In the genomic region with DNA sequence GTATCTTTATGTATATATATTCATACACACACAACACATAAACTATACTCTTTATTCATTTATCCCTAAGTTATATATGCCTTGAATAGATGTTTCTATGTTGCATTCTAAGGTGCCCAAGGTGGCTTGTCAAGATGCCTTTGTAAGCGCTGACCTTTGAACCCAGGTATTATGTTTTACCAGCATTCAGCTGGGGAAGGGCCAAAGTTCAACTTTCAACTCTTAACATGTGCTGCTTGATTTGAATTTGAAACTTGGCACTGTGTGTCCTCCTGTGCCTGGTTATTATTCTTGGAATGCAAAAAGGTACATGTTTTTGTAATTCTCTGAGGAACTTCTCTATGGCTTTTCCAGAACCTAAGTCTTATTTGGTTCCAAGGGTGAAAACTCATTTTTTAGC, we compare ENCODE assay signal across 19 cellular contexts.
DNase-seq lines count a peak whose midpoint lies in the region; FAIRE-seq and TF ChIP-seq lines count a peak whose summit lies in the region.
"Had no signal": no experiment of that assay in that cellular context is flagged by ENCODE, and none has a peak within 500 bp of the region (broad histone marks: within the 10 kb centered on the region; RNA-seq: fewer than 3 reads in every experiment).

No MANE protein-coding gene starts in this region.

- no peak for TF ChIP-seq CTCF in colonic mucosa (IDR thresholded peaks at IDR 0.05)
- no peak for TF ChIP-seq CTCF in liver (IDR thresholded peaks at IDR 0.05; ENCODE audit: low read depth, low read length, missing input control)

- H3K9ac ChIP-seq in colonic mucosa (ENCODE audit: low read depth in 2 of 2, low read length in 2 of 2) = no peak overlapping the region
- no peak overlapping the region for H3K9ac ChIP-seq in liver (ENCODE audit: low read depth in 1 of 2, low read length in 2 of 2)

- no peak for FAIRE-seq in small intestine (lab: Jason Lieb, UNC)
- no peak for FAIRE-seq in RCC 7860 (lab: Jason Lieb, UNC)
- FAIRE-seq: G401.6 had no signal

- H3K36me3 ChIP-seq in colonic mucosa (no peaks in the 10 kb centered on the region), liver (ENCODE audit: control insufficient read depth in 4 of 4, insufficient read depth in 3 of 4, low read depth in 1 of 4, low read length in 3 of 4) (no peaks in the 10 kb centered on the region), small intestine (ENCODE audit: control insufficient read depth in 2 of 2, insufficient read depth in 2 of 2, low read length in 2 of 2) (no peaks in the 10 kb centered on the region)
- H3K36me3 ChIP-seq in effector memory CD4-positive, alpha-beta T cell (ENCODE audit: control insufficient read depth, insufficient read depth, low read length) = no peaks in the 10 kb centered on the region
- H3K36me3 ChIP-seq: SJSA1 had no signal

- peak in 1 of 2 donors; percentile 16 for TF ChIP-seq RAD21 in liver (IDR thresholded peaks at IDR 0.05)

- 93% methylated on average over 1 of the region's 1 CpG for WGBS in liver
- WGBS in small intestine, 3 donors = 0 to 70% (median 56%) methylated on average over 1 of the region's 1 CpG

- H3K9me3 ChIP-seq in colonic mucosa (no peaks in the 10 kb centered on the region), liver (ENCODE audit: control insufficient read depth in 4 of 4, low read length in 3 of 4) (no peaks in the 10 kb centered on the region), small intestine (ENCODE audit: control insufficient read depth, low read depth) (no peaks in the 10 kb centered on the region)
- H3K9me3 ChIP-seq in effector memory CD4-positive, alpha-beta T cell (ENCODE audit: control insufficient read depth, low read length) = no peaks in the 10 kb centered on the region

- H3K27me3 ChIP-seq in colonic mucosa = no peaks in the 10 kb centered on the region
- H3K27me3 ChIP-seq in liver (ENCODE audit: control insufficient read depth in 4 of 4, insufficient read depth in 4 of 4, low read length in 3 of 4) = no peaks in the 10 kb centered on the region
- no peaks in the 10 kb centered on the region for H3K27me3 ChIP-seq in small intestine (ENCODE audit: control insufficient read depth in 2 of 2, insufficient read depth in 2 of 2, low read length in 2 of 2)
- no peaks in the 10 kb centered on the region for H3K27me3 ChIP-seq in effector memory CD4-positive, alpha-beta T cell (replicated peaks; ENCODE audit: control insufficient read depth, insufficient read depth, low read length, poor library complexity, severe bottlenecking)
- H3K27me3 ChIP-seq: SJSA1 had no signal

- H3K4me3 ChIP-seq in colonic mucosa (no peak overlapping the region), liver (ENCODE audit: low read depth in 1 of 3, low read length in 3 of 3) (no peak overlapping the region), small intestine (ENCODE audit: low read depth in 1 of 2, low read length in 2 of 2) (no peak overlapping the region)
- no peak overlapping the region for H3K4me3 ChIP-seq in effector memory CD4-positive, alpha-beta T cell (ENCODE audit: insufficient read depth, low read depth, low read length, poor library complexity, severe bottlenecking)
- H3K4me3 ChIP-seq: SJSA1 had no signal

- H3K27ac ChIP-seq in colonic mucosa = no peak overlapping the region
- no peak overlapping the region for H3K27ac ChIP-seq in liver (ENCODE audit: low read depth in 1 of 2, low read length in 2 of 2)
- no peak overlapping the region for H3K27ac ChIP-seq in small intestine (ENCODE audit: low read depth in 1 of 2, low read length in 1 of 2)
- no peak overlapping the region for H3K27ac ChIP-seq in effector memory CD4-positive, alpha-beta T cell (ENCODE audit: insufficient read depth, low read length, poor library complexity, severe bottlenecking)
- H3K27ac ChIP-seq: SJSA1 had no signal

- DNase-seq in LoVo (ENCODE audit: low spot score) (peak; percentile 67), colonic mucosa (peak; percentile 48), small intestine (peak; percentile 90), RCC 7860 (ENCODE audit: low spot score) (no peak), NAMALWA (ENCODE audit: low spot score) (no peak)
- no peak for DNase-seq in effector memory CD4-positive, alpha-beta T cell
- DNase-seq: Caco-2; CD4-positive, alpha-beta T cell; GOT3; HCEC 1CT; KG1; NCI-H1417 treated with DMSO at 0.1 percent for 48 hours; NCI-H187; NCI-H2107; NCI-H774; NK-92 treated with Interleukin-12 subunit alpha and Interleukin-12 subunit beta, amount 100 ng/mL, for 24 hours had no signal

- H3K4me1 ChIP-seq in colonic mucosa (no peaks in the 10 kb centered on the region), liver (ENCODE audit: control insufficient read depth in 4 of 4, insufficient read depth in 4 of 4, low read length in 3 of 4) (peaks cover 2 to 6% (median 3%) of the 10 kb centered on the region in 4 donors), small intestine (ENCODE audit: control insufficient read depth in 2 of 2, insufficient read depth in 1 of 2, low read depth in 1 of 2, low read length in 1 of 2) (no peaks in the 10 kb centered on the region)
- no peaks in the 10 kb centered on the region for H3K4me1 ChIP-seq in effector memory CD4-positive, alpha-beta T cell (ENCODE audit: control insufficient read depth, insufficient read depth, low read length, poor library complexity, severe bottlenecking)
- H3K4me1 ChIP-seq: SJSA1 had no signal

- intact Hi-C loops in colonic mucosa (cut with DNase I) = no loop called here

TF ChIP-seq in liver, 16 proteins besides CTCF, POLR2A, EP300 and RAD21:
- peak; percentile 37 for TF ChIP-seq SP1 (IDR thresholded peaks at IDR 0.05)
- TF ChIP-seq EGR1 (IDR thresholded peaks at IDR 0.05; ENCODE audit: low read depth in 2 of 2) = no peak
- TF ChIP-seq, protein P1, sequence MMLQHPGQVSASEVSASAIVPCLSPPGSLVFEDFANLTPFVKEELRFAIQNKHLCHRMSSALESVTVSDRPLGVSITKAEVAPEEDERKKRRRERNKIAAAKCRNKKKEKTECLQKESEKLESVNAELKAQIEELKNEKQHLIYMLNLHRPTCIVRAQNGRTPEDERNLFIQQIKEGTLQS (IDR thresholded peaks at IDR 0.05) = no peak
- TF ChIP-seq TAF1 (conservative IDR thresholded peaks at IDR 0.05) = no peak
- TF ChIP-seq, protein P2, sequence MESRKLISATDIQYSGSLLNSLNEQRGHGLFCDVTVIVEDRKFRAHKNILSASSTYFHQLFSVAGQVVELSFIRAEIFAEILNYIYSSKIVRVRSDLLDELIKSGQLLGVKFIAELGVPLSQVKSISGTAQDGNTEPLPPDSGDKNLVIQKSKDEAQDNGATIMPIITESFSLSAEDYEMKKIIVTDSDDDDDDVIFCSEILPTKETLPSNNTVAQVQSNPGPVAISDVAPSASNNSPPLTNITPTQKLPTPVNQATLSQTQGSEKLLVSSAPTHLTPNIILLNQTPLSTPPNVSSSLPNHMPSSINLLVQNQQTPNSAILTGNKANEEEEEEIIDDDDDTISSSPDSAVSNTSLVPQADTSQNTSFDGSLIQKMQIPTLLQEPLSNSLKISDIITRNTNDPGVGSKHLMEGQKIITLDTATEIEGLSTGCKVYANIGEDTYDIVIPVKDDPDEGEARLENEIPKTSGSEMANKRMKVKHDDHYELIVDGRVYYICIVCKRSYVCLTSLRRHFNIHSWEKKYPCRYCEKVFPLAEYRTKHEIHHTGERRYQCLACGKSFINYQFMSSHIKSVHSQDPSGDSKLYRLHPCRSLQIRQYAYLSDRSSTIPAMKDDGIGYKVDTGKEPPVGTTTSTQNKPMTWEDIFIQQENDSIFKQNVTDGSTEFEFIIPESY (IDR thresholded peaks at IDR 0.05) = no peak
- TF ChIP-seq RXRA (IDR thresholded peaks at IDR 0.05) = peak; percentile 44 to 46
- no peak for TF ChIP-seq FOXA1 (IDR thresholded peaks at IDR 0.05)
- TF ChIP-seq HNF4A (conservative IDR thresholded peaks at IDR 0.05) = peak; percentile 77 to 90
- TF ChIP-seq YY1 (IDR thresholded peaks at IDR 0.05) = no peak
- TF ChIP-seq REST (IDR thresholded peaks at IDR 0.05) = no peak
- no peak for TF ChIP-seq JUND (IDR thresholded peaks at IDR 0.05)
- no peak for TF ChIP-seq FOXA2 (IDR thresholded peaks at IDR 0.05)
- TF ChIP-seq, protein P3, sequence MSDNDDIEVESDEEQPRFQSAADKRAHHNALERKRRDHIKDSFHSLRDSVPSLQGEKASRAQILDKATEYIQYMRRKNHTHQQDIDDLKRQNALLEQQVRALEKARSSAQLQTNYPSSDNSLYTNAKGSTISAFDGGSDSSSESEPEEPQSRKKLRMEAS (IDR thresholded peaks at IDR 0.05) = peak; percentile 30
- TF ChIP-seq GABPA (IDR thresholded peaks at IDR 0.05 in 1 of 2, conservative IDR thresholded peaks at IDR 0.05 in 1 of 2) = no peak
- peak; percentile 48 for TF ChIP-seq NR2F2 (IDR thresholded peaks at IDR 0.05)
- TF ChIP-seq HNF4G (IDR thresholded peaks at IDR 0.05) = peak; percentile 65

Comparison
In these comparisons a context has a peak if more than half of its experiments do, and no peak if none do; other contexts are left out.
1. DNase-seq: peak in LoVo (single experiment), colonic mucosa (single experiment) and small intestine (single experiment); none in RCC 7860 (single experiment), effector memory CD4-positive, alpha-beta T cell (0 of 3) and NAMALWA (single experiment).